In the genomic region with DNA sequence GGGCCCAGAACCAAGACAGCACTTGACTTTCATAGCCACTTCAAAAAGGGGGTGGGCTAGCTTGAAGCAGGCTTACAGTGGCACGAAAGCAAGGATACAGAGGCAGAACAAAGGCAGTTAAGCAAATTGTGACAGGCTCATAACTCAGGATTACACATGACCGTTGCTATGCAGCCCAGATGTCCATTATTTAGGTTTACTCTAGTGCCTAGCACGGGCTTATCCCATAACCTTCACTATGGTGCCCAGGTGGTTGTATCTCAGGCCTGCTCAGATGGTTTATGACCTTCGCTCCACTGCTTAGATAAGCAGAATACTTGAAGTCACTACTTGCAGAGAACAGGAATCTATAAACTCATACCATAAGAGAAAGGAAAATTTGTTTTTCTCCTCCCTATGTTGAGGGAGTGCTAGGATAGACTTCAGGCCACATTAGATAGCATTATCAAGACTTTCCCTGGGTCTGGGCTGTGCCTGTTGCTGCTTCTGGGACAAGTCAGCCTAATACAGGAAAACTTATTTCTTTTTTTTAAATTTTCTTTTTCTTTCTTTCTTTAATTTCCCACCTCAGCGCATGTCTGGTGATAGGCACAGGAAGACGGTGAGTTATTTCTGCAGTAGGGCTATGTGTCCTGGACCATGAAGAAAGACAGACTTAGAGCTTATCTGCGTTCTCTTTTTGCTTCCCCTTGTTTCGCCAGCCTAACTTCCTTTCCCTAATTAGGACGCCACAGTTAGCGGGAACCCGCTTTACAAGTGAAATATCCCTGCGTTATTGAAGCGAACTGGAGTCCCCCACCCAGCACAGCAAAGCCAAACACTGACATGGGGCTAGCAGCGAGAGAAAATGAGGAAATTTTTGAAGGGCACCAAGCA, we compare ENCODE assay signal across 1 cellular context.
TF ChIP-seq lines count a peak whose summit lies in the region.

No MANE protein-coding gene starts in this region.

TF ChIP-seq in GM23338, 12 proteins besides CTCF, POLR2A, EP300 and RAD21 (continued from another document):
- TF ChIP-seq REST (IDR thresholded peaks at IDR 0.05; ENCODE audit: unreplicated experiment) (no peak), JUNB (IDR thresholded peaks at IDR 0.05; ENCODE audit: unreplicated experiment) (no peak), CREB1 (CRISPR knock-in tag; IDR thresholded peaks at IDR 0.05; ENCODE audit: low read depth) (no peak), STAT1 (IDR thresholded peaks at IDR 0.05; ENCODE audit: unreplicated experiment) (no peak), POLR2AphosphoS5 (IDR thresholded peaks at IDR 0.05; ENCODE audit: low read depth) (no peak), NANOG (IDR thresholded peaks at IDR 0.05; ENCODE audit: borderline replicate concordance) (no peak)
- TF ChIP-seq, protein P1, sequence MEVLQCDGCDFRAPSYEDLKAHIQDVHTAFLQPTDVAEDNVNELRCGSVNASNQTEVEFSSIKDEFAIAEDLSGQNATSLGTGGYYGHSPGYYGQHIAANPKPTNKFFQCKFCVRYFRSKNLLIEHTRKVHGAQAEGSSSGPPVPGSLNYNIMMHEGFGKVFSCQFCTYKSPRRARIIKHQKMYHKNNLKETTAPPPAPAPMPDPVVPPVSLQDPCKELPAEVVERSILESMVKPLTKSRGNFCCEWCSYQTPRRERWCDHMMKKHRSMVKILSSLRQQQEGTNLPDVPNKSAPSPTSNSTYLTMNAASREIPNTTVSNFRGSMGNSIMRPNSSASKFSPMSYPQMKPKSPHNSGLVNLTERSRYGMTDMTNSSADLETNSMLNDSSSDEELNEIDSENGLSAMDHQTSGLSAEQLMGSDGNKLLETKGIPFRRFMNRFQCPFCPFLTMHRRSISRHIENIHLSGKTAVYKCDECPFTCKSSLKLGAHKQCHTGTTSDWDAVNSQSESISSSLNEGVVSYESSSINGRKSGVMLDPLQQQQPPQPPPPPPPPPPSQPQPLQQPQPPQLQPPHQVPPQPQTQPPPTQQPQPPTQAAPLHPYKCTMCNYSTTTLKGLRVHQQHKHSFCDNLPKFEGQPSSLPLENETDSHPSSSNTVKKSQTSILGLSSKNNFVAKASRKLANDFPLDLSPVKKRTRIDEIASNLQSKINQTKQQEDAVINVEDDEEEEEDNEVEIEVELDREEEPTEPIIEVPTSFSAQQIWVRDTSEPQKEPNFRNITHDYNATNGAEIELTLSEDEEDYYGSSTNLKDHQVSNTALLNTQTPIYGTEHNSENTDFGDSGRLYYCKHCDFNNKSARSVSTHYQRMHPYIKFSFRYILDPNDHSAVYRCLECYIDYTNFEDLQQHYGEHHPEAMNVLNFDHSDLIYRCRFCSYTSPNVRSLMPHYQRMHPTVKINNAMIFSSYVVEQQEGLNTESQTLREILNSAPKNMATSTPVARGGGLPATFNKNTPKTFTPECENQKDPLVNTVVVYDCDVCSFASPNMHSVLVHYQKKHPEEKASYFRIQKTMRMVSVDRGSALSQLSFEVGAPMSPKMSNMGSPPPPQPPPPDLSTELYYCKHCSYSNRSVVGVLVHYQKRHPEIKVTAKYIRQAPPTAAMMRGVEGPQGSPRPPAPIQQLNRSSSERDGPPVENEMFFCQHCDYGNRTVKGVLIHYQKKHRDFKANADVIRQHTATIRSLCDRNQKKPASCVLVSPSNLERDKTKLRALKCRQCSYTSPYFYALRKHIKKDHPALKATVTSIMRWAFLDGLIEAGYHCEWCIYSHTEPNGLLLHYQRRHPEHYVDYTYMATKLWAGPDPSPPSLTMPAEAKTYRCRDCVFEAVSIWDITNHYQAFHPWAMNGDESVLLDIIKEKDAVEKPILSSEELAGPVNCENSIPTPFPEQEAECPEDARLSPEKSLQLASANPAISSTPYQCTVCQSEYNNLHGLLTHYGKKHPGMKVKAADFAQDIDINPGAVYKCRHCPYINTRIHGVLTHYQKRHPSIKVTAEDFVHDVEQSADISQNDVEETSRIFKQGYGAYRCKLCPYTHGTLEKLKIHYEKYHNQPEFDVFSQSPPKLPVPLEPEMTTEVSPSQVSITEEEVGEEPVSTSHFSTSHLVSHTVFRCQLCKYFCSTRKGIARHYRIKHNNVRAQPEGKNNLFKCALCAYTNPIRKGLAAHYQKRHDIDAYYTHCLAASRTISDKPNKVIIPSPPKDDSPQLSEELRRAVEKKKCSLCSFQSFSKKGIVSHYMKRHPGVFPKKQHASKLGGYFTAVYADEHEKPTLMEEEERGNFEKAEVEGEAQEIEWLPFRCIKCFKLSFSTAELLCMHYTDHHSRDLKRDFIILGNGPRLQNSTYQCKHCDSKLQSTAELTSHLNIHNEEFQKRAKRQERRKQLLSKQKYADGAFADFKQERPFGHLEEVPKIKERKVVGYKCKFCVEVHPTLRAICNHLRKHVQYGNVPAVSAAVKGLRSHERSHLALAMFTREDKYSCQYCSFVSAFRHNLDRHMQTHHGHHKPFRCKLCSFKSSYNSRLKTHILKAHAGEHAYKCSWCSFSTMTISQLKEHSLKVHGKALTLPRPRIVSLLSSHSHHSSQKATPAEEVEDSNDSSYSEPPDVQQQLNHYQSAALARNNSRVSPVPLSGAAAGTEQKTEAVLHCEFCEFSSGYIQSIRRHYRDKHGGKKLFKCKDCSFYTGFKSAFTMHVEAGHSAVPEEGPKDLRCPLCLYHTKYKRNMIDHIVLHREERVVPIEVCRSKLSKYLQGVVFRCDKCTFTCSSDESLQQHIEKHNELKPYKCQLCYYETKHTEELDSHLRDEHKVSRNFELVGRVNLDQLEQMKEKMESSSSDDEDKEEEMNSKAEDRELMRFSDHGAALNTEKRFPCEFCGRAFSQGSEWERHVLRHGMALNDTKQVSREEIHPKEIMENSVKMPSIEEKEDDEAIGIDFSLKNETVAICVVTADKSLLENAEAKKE (CRISPR knock-in tag; IDR thresholded peaks at IDR 0.05) = no peak
TF ChIP-seq in GM23338: peak in this region for 0.
